6 cellular contexts compared by ENCODE assay signal in genomic region chr7:100895956-100896742, GRCh38.
DNase-seq lines count a peak whose midpoint lies in the region; ATAC-seq and TF ChIP-seq lines count a peak whose summit lies in the region.

No MANE protein-coding gene starts in this region.

- DNase-seq in T-helper 1 cell (no peak), caudate nucleus (lab: John Stamatoyannopoulos, UW) (peak in 25 of 61 donors; percentile 8 to 84 (median 25))

- H3K27me3 Mint-ChIP-seq in T-helper 1 cell treated with Interleukin-12 subunit alpha and Interleukin-12 subunit beta and Interleukin-4 antibody, amounts not matched to agents 30 μg/mL and 1 μg/mL, for 36 hours (ENCODE audit: low read depth): peaks cover 61% of the 10 kb centered on the region

- peaks cover 13% of the 10 kb centered on the region for H3K4me1 Mint-ChIP-seq in T-helper 1 cell treated with Interleukin-12 subunit alpha and Interleukin-12 subunit beta and Interleukin-4 antibody, amounts not matched to agents 30 μg/mL and 1 μg/mL, for 36 hours (ENCODE audit: low read depth)

- TF ChIP-seq CTCF in neutrophil (IDR thresholded peaks at IDR 0.05): no peak

- H3K9me3 ChIP-seq in neutrophil: no peaks in the 10 kb centered on the region

- no peak for ATAC-seq in HG02885 (IDR thresholded peaks at IDR 0.05; ENCODE audit: poor library complexity, unreplicated experiment)
- no peak for ATAC-seq in HG03175 (IDR thresholded peaks at IDR 0.05; ENCODE audit: unreplicated experiment)

- H3K9me3 Mint-ChIP-seq in T-helper 1 cell treated with Interleukin-12 subunit alpha and Interleukin-12 subunit beta and Interleukin-4 antibody, amounts not matched to agents 30 μg/mL and 1 μg/mL, for 36 hours: no peaks in the 10 kb centered on the region

- peak overlapping the region; percentile 47 to 57 for H3K4me3 ChIP-seq in neutrophil (ENCODE audit: low read depth in 1 of 2, low read length in 1 of 2)

- H3K4me1 ChIP-seq in neutrophil (ENCODE audit: control insufficient read depth in 1 of 2, insufficient read depth in 1 of 2, low read depth in 1 of 2, low read length in 1 of 2): peaks cover 12 to 30% of the 10 kb centered on the region in 2 experiments

- no peak overlapping the region for H3K27ac Mint-ChIP-seq in T-helper 1 cell treated with Interleukin-12 subunit alpha and Interleukin-12 subunit beta and Interleukin-4 antibody, amounts not matched to agents 30 μg/mL and 1 μg/mL, for 36 hours

- no peaks in the 10 kb centered on the region for H3K36me3 ChIP-seq in neutrophil

- H3K27me3 ChIP-seq in neutrophil: peaks cover 100% of the 10 kb centered on the region

- H3K36me3 Mint-ChIP-seq in T-helper 1 cell treated with Interleukin-12 subunit alpha and Interleukin-12 subunit beta and Interleukin-4 antibody, amounts not matched to agents 30 μg/mL and 1 μg/mL, for 36 hours (ENCODE audit: low read depth): no peaks in the 10 kb centered on the region

- H3K27ac ChIP-seq in caudate nucleus (ENCODE audit: low read depth, low read length): peak overlapping the region; percentile 52
- H3K27ac ChIP-seq in neutrophil: no peak overlapping the region

- H3K4me3 Mint-ChIP-seq in T-helper 1 cell treated with Interleukin-12 subunit alpha and Interleukin-12 subunit beta and Interleukin-4 antibody, amounts not matched to agents 30 μg/mL and 1 μg/mL, for 36 hours: peak overlapping the region; percentile 56
